In the genomic region with DNA sequence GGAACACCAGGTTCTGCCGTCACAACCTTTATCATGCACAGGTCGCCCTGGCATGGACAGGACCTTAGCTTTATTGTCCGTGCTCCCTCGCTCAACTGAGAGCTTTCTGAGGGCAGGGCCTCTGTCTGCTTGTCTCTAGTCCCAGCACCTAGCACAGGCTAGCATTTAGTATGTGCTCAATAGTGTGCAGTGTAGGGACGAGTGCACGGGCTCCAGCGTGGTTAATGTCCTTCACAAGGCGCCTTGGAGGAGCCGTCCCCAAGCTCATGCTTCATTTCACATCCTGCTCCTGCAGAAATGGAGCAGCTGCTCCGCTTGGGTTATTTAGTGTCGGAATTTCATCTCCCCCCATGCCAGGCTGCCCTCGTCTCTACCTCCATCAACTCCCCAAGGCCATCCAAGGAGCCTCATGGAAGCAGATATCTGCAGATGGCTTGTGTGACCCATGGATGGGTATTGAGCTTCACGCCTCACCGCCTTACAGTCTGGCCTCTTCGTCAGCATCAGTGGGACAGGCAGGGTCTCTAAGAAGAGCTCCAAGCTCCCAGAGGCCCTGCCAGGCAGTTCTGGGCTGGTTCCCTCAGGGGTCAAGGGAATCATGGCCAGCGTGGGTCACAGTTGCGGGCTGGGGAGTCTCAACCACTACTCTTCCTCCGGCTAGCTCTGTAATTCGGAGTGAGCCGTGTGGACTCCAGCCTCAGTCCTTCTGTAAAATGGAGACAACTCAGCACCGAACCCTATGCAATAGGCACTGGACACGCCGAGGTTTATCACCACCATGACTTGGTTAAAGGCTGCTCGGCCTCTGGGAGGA, we compare ENCODE assay signal across 25 cellular contexts.
"Had no signal": no experiment of that assay in that cellular context is flagged by ENCODE, and none has a peak within 500 bp of the region (broad histone marks: within the 10 kb centered on the region; RNA-seq: fewer than 3 reads in every experiment).

No MANE protein-coding gene starts in this region.

- H3K9me3 Mint-ChIP-seq: activated CD4-positive, alpha-beta memory T cell treated with anti-CD3 and anti-CD28 coated beads, Interleukin-2, amount 10 ng/mL, durations not matched to agents 7 days and 5 days; activated naive CD4-positive, alpha-beta T cell treated with anti-CD3 and anti-CD28 coated beads, Interleukin-2, amount 50 U/mL, for 24 hours; activated T-cell treated with anti-CD3 and anti-CD28 coated beads, Interleukin-2, amount 50 U/mL, for 72 hours; activated T-helper 2 cell treated with anti-CD3 and anti-CD28 coated beads, Interferon-gamma antibody, Interleukin-2, Interleukin-4, amounts not matched to agents 10 μg/mL and 5 μg/mL and 100 μg/mL, durations not matched to agents 14 hours and 24 hours and 36 hours; T-helper 2 cell treated with Interferon-gamma antibody and Interleukin-4, amounts not matched to agents 5 μg/mL and 100 μg/mL, for 36 hours had no signal

- H3K4me3 ChIP-seq: ascending aorta, body of pancreas, Peyer's patch, SJSA1 had no signal

- H3K27ac Mint-ChIP-seq: activated CD4-positive, alpha-beta memory T cell treated with anti-CD3 and anti-CD28 coated beads, Interleukin-2, amount 10 ng/mL, durations not matched to agents 7 days and 5 days; activated CD4-positive, alpha-beta T cell treated with anti-CD3 and anti-CD28 coated beads for 36 hours; activated naive CD4-positive, alpha-beta T cell treated with anti-CD3 and anti-CD28 coated beads, Interleukin-2, amount 50 U/mL, for 24 hours; activated T-cell treated with anti-CD3 and anti-CD28 coated beads, Interleukin-2, amount 50 U/mL, for 72 hours; activated T-helper 2 cell treated with anti-CD3 and anti-CD28 coated beads, Interferon-gamma antibody, Interleukin-2, Interleukin-4, amounts not matched to agents 10 μg/mL and 5 μg/mL and 100 μg/mL, durations not matched to agents 14 hours and 24 hours and 36 hours; T-helper 2 cell treated with Interferon-gamma antibody and Interleukin-4, amounts not matched to agents 5 μg/mL and 100 μg/mL, for 36 hours had no signal

- H3K4me1 Mint-ChIP-seq: activated CD4-positive, alpha-beta memory T cell treated with anti-CD3 and anti-CD28 coated beads, Interleukin-2, amount 10 ng/mL, durations not matched to agents 7 days and 5 days; activated CD4-positive, alpha-beta T cell treated with anti-CD3 and anti-CD28 coated beads for 36 hours; activated naive CD4-positive, alpha-beta T cell treated with anti-CD3 and anti-CD28 coated beads, Interleukin-2, amount 50 U/mL, for 24 hours had no signal

- H3K4me3 Mint-ChIP-seq: activated CD4-positive, alpha-beta memory T cell treated with anti-CD3 and anti-CD28 coated beads, Interleukin-2, amount 10 ng/mL, durations not matched to agents 7 days and 5 days; activated CD4-positive, alpha-beta T cell treated with anti-CD3 and anti-CD28 coated beads for 36 hours; activated naive CD4-positive, alpha-beta T cell treated with anti-CD3 and anti-CD28 coated beads, Interleukin-2, amount 50 U/mL, for 24 hours; activated T-cell treated with anti-CD3 and anti-CD28 coated beads, Interleukin-2, amount 50 U/mL, for 72 hours; T-helper 2 cell treated with Interferon-gamma antibody and Interleukin-4, amounts not matched to agents 5 μg/mL and 100 μg/mL, for 36 hours had no signal

- H3K27ac ChIP-seq: ascending aorta, body of pancreas, Peyer's patch, RWPE1, SJSA1, VCaP had no signal

- H3K4me1 ChIP-seq: body of pancreas, Peyer's patch had no signal

- FAIRE-seq: bronchial epithelial cell had no signal

- H3K36me3 Mint-ChIP-seq: activated naive CD4-positive, alpha-beta T cell treated with anti-CD3 and anti-CD28 coated beads, Interleukin-2, amount 50 U/mL, for 24 hours had no signal

- ATAC-seq: activated CD4-positive, alpha-beta T cell treated with anti-CD3 and anti-CD28 coated beads for 36 hours; activated T-cell treated with anti-CD3 and anti-CD28 coated beads, Interleukin-2, amount 50 U/mL, for 72 hours; body of pancreas; SK-N-SH treated with all-trans-retinoic acid at 6 μM for 48 hours had no signal

- H3K27me3 ChIP-seq: ascending aorta, body of pancreas, Peyer's patch, SJSA1 had no signal

- H3K27me3 Mint-ChIP-seq: activated naive CD4-positive, alpha-beta T cell treated with anti-CD3 and anti-CD28 coated beads, Interleukin-2, amount 50 U/mL, for 24 hours had no signal

- H3K36me3 ChIP-seq: ascending aorta, Peyer's patch, SJSA1 had no signal

- DNase-seq: activated CD4-positive, alpha-beta memory T cell treated with anti-CD3 and anti-CD28 coated beads, Interleukin-2, amount 10 ng/mL, durations not matched to agents 7 days and 5 days; activated CD4-positive, alpha-beta T cell treated with anti-CD3 and anti-CD28 coated beads for 36 hours; activated CD4-positive, alpha-beta T cell treated with anti-CD3 and anti-CD28 coated beads, Interleukin-2, amount 50 U/mL, for 1 hour; activated naive CD4-positive, alpha-beta T cell; activated T-cell treated with anti-CD3 and anti-CD28 coated beads for 4 hours; activated T-cell treated with anti-CD3 and anti-CD28 coated beads, Interleukin-2, amount 50 U/mL, for 72 hours; central memory CD4-positive, alpha-beta T cell; KG1; NCI-H1048; NCI-H146; NCI-H187 treated with DMSO at 0.1 percent for 48 hours; NCI-H2081 treated with DMSO at 0.1 percent for 48 hours; NCI-H446; Peyer's patch; SW 1271 had no signal

- H3K9me3 ChIP-seq: ascending aorta, body of pancreas, Peyer's patch, SJSA1 had no signal
